Comparison of ENCODE assay signal across 8 cellular contexts in the genomic region with DNA sequence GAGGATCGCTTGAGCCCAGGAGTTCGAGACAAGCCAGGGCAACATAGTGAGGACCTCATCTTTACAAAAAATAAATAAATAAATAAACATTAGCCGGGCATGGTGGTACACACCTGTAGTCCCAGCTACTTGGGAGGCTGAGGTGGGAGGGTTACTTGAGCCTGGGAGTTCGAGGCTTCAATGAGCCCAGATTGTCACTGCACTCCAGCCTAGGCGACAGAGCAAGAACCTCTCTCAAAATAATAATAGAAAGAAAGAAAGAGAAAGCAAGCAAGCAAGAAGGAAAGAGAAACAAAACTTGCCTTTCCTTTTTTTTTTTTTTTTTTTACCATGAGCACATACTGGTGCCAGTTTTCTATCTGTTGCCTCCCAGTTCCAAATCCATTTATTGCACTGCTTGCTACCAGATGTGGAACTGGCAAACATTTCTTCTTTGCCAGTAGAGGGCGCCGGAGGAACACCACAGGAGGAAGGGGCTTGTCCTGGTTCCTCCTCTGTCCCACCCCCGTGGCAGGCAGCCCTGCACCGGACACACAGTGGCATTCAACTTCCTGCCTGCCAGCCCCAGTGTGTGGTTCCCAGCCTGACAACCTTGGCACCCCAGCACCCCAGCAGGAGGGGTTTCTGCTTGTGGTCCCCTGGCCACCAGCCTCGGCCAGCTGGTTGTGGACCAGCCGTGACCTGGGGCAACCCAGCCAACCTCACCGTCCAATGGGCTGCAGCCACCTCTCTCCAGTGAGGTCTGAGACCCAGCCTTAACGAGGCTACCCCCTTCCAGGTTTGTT. TPM values are rescaled to one million over a fixed set of nuclear protein-coding genes. Genes with fewer than 3 reads are reported as not detected.
A peak's percentile ranks its signal among the peaks of the same experiment; 100 is the strongest.
DNase-seq lines count a peak whose midpoint lies in the region; ATAC-seq, FAIRE-seq and TF ChIP-seq lines count a peak whose summit lies in the region.
"Not testable (repeated sequence)": the region's sequence is repeated elsewhere in the genome, so short reads cannot be mapped to it uniquely, and the experiment has no call there.

No MANE protein-coding gene starts in this region.

- not testable (repeated sequence) for H3K79me2 ChIP-seq in endothelial cell of umbilical vein (ENCODE audit: control insufficient read depth, insufficient read depth, low read length); mesendoderm (ENCODE audit: control insufficient read depth, insufficient read depth, low read length)

- not testable (repeated sequence) for H3K27ac Mint-ChIP-seq in activated T-helper 1 cell treated with anti-CD3 and anti-CD28 coated beads, Interleukin-12 subunit alpha, Interleukin-12 subunit beta, Interleukin-2, Interleukin-4 antibody, amounts not matched to agents 30 ng/mL and 10 ng/mL and 1 ng/mL, durations not matched to agents 14 hours and 24 hours and 36 hours

- TF ChIP-seq POLR2A in endothelial cell of umbilical vein (IDR thresholded peaks at IDR 0.05; ENCODE audit: low read depth, low read length): not testable (repeated sequence)

- intact Hi-C loops in activated T-helper 1 cell treated with anti-CD3 and anti-CD28 coated beads, Interleukin-12 subunit alpha, Interleukin-12 subunit beta, Interleukin-2, Interleukin-4 antibody, amounts not matched to agents 30 ng/mL and 10 ng/mL and 1 ng/mL, durations not matched to agents 14 hours and 24 hours and 36 hours (cut with micrococcal nuclease); endothelial cell of umbilical vein (cut with micrococcal nuclease): not testable (repeated sequence)

- H3K4me2 ChIP-seq in endothelial cell of umbilical vein (ENCODE audit: insufficient read depth, low read length); mesendoderm (ENCODE audit: low read length): not testable (repeated sequence)

- H4K20me1 ChIP-seq in endothelial cell of umbilical vein (replicated peaks; ENCODE audit: control insufficient read depth, extremely low read depth, insufficient read depth, low read length): not testable (repeated sequence)

- H3K4ac ChIP-seq in mesendoderm (ENCODE audit: low read depth, low read length): not testable (repeated sequence)

- H3K36me3 ChIP-seq in BE2C; endothelial cell of umbilical vein (ENCODE audit: control insufficient read depth in 2 of 2, extremely low read depth in 1 of 2, insufficient read depth in 2 of 2, low read length in 2 of 2); mesendoderm (ENCODE audit: control insufficient read depth, insufficient read depth, low read length): not testable (repeated sequence)

- not testable (repeated sequence) for H2BK5ac ChIP-seq in mesendoderm (ENCODE audit: low read length)

- H3K9me3 Mint-ChIP-seq in activated T-helper 1 cell treated with anti-CD3 and anti-CD28 coated beads, Interleukin-12 subunit alpha, Interleukin-12 subunit beta, Interleukin-2, Interleukin-4 antibody, amounts not matched to agents 30 ng/mL and 10 ng/mL and 1 ng/mL, durations not matched to agents 14 hours and 24 hours and 36 hours: not testable (repeated sequence)

- H3K27me3 ChIP-seq in BE2C; endothelial cell of umbilical vein (ENCODE audit: control insufficient read depth in 2 of 2, insufficient read depth in 2 of 2, low read length in 2 of 2); mesendoderm (ENCODE audit: insufficient read depth, low read length, poor library complexity): not testable (repeated sequence)

- ATAC-seq in GM21423 (IDR thresholded peaks at IDR 0.05; ENCODE audit: unreplicated experiment): peak; percentile 84

- peak overlapping the region; percentile 69 for H3K4me3 Mint-ChIP-seq in activated T-helper 1 cell treated with anti-CD3 and anti-CD28 coated beads, Interleukin-12 subunit alpha, Interleukin-12 subunit beta, Interleukin-2, Interleukin-4 antibody, amounts not matched to agents 30 ng/mL and 10 ng/mL and 1 ng/mL, durations not matched to agents 14 hours and 24 hours and 36 hours

- H3K56ac ChIP-seq in mesendoderm (ENCODE audit: low read length): not testable (repeated sequence)

- TF ChIP-seq CTCF in BE2C (IDR thresholded peaks at IDR 0.05; ENCODE audit: low read depth, low read length): peak; percentile 54
- peak in 1 of 2 donors; percentile 19 for TF ChIP-seq CTCF in endothelial cell of umbilical vein (IDR thresholded peaks at IDR 0.05; ENCODE audit: extremely low read depth in 1 of 2, insufficient read depth in 1 of 2, low read depth in 1 of 2, low read length in 2 of 2)

- H3K27me3 Mint-ChIP-seq in activated T-helper 1 cell treated with anti-CD3 and anti-CD28 coated beads, Interleukin-12 subunit alpha, Interleukin-12 subunit beta, Interleukin-2, Interleukin-4 antibody, amounts not matched to agents 30 ng/mL and 10 ng/mL and 1 ng/mL, durations not matched to agents 14 hours and 24 hours and 36 hours (ENCODE audit: insufficient read depth): not testable (repeated sequence)

- not testable (repeated sequence) for FAIRE-seq in endothelial cell of umbilical vein (lab: Jason Lieb, UNC)

- CTCF ChIA-PET in endothelial cell of umbilical vein (lab: Charles Lee): not testable (repeated sequence)

- H3K23ac ChIP-seq in mesendoderm (ENCODE audit: low read length): not testable (repeated sequence)

- DNase-seq in BE2C (peak; percentile 80), MV-4-11 (lab: John Stamatoyannopoulos, UW) (peak; percentile 84), T-helper 2 cell (peak; percentile 17 to 77 (median 45)), endothelial cell of umbilical vein (ENCODE audit: low read depth, low spot score) (peak; percentile 47), mesendoderm (peak; percentile 65)
- DNase-seq in activated T-helper 1 cell treated with anti-CD3 and anti-CD28 coated beads, Interleukin-12 subunit alpha, Interleukin-12 subunit beta, Interleukin-2, Interleukin-4 antibody, amounts not matched to agents 30 ng/mL and 10 ng/mL and 1 ng/mL, durations not matched to agents 14 hours and 24 hours and 36 hours (ENCODE audit: low spot score): not testable (repeated sequence)
- peak; percentile 84 for DNase-seq in stimulated activated CD4-positive, alpha-beta T cell treated with anti-CD3 and anti-CD28 coated beads, Interleukin-4, amount 100 ng/mL, for 24 hours

- H3K9me3 ChIP-seq in BE2C; endothelial cell of umbilical vein (replicated peaks; ENCODE audit: control insufficient read depth, insufficient read depth, low read length): not testable (repeated sequence)

- H4K8ac ChIP-seq in mesendoderm (ENCODE audit: low read depth, low read length): not testable (repeated sequence)

- POLR2A ChIA-PET in endothelial cell of umbilical vein (lab: Charles Lee): not testable (repeated sequence)

- H3K4me1 Mint-ChIP-seq in activated T-helper 1 cell treated with anti-CD3 and anti-CD28 coated beads, Interleukin-12 subunit alpha, Interleukin-12 subunit beta, Interleukin-2, Interleukin-4 antibody, amounts not matched to agents 30 ng/mL and 10 ng/mL and 1 ng/mL, durations not matched to agents 14 hours and 24 hours and 36 hours (ENCODE audit: low read depth): not testable (repeated sequence)

- not testable (repeated sequence) for H3K4me3 ChIP-seq in BE2C (ENCODE audit: low read depth, low read length); endothelial cell of umbilical vein (replicated peaks in 1 of 3; ENCODE audit: insufficient read depth in 1 of 3, low read depth in 1 of 3, low read length in 3 of 3); mesendoderm (ENCODE audit: low read length)

- not testable (repeated sequence) for H3K9me1 ChIP-seq in endothelial cell of umbilical vein (replicated peaks; ENCODE audit: control insufficient read depth, extremely low read depth, insufficient read depth, low read length)

- H3K36me3 Mint-ChIP-seq in activated T-helper 1 cell treated with anti-CD3 and anti-CD28 coated beads, Interleukin-12 subunit alpha, Interleukin-12 subunit beta, Interleukin-2, Interleukin-4 antibody, amounts not matched to agents 30 ng/mL and 10 ng/mL and 1 ng/mL, durations not matched to agents 14 hours and 24 hours and 36 hours (ENCODE audit: low read depth): not testable (repeated sequence)

- H3K9ac ChIP-seq in endothelial cell of umbilical vein (replicated peaks; ENCODE audit: extremely low read depth, insufficient read depth, low read length); mesendoderm (ENCODE audit: low read length): not testable (repeated sequence)

- not testable (repeated sequence) for H2BK120ac ChIP-seq in mesendoderm (ENCODE audit: low read depth, low read length)

- not testable (repeated sequence) for H3K4me1 ChIP-seq in BE2C; endothelial cell of umbilical vein (ENCODE audit: control insufficient read depth, extremely low read depth, insufficient read depth, low read length); mesendoderm (ENCODE audit: control insufficient read depth, low read depth, low read length)

- dilution Hi-C loops in endothelial cell of umbilical vein (cut with MboI; ENCODE audit: extremely low pct_ligation_motif_present, low sequenced_read_pairs): not testable (repeated sequence)

- not testable (repeated sequence) for H2AK5ac ChIP-seq in mesendoderm (ENCODE audit: low read length)

- H3K79me1 ChIP-seq in mesendoderm (ENCODE audit: low read length): not testable (repeated sequence)

- not testable (repeated sequence) for H3K27ac ChIP-seq in endothelial cell of umbilical vein (ENCODE audit: insufficient read depth, low read depth, low read length); mesendoderm (ENCODE audit: low read depth, low read length)

- not testable (repeated sequence) for BruUV-seq in endothelial cell of umbilical vein (replicated peaks; lab: Mats Ljungman, UMichigan)

- not testable (repeated sequence) for H2BK15ac ChIP-seq in mesendoderm (replicated peaks; ENCODE audit: low read depth)

- not testable (repeated sequence) for H3K18ac ChIP-seq in mesendoderm (ENCODE audit: low read length)

- no CpG with 5 or more reads among the region's 13 CpGs for WGBS in mesendoderm (ENCODE audit: extremely low coverage, insufficient coverage, low lambda C conversion rate)

- H2AFZ ChIP-seq in endothelial cell of umbilical vein (ENCODE audit: low read depth, low read length): not testable (repeated sequence)

- H4K5ac ChIP-seq in mesendoderm (ENCODE audit: low read length): not testable (repeated sequence)

RNA-seq across cellular contexts. Expression of a gene that starts 20.4 kb away (rescaled TPM):
- polyA plus RNA-seq in BE2C (2012; ENCODE audit: insufficient read depth, insufficient read length, low read depth): 384 TPM
- 319 and 337 TPM in 2 replicates for total RNA-seq in activated T-helper 1 cell treated with anti-CD3 and anti-CD28 coated beads, Interleukin-12 subunit alpha, Interleukin-12 subunit beta, Interleukin-2, Interleukin-4 antibody, amounts not matched to agents 30 ng/mL and 10 ng/mL and 1 ng/mL, durations not matched to agents 14 hours and 24 hours and 36 hours
- 198 and 208 TPM in 2 replicates for total RNA-seq in endothelial cell of umbilical vein
- 59.0 and 64.8 TPM in 2 replicates for polyA plus RNA-seq in endothelial cell of umbilical vein
- polyA plus RNA-seq in endothelial cell of umbilical vein (2011; cell fraction: cytosol; rRNA removed): 47.6 and 52.0 TPM in 2 replicates
- polyA plus RNA-seq in endothelial cell of umbilical vein (2011; cell fraction: nucleus; rRNA removed): 154 and 155 TPM in 2 replicates
- polyA plus RNA-seq in endothelial cell of umbilical vein (2012): 88.5 and 99.0 TPM in 2 replicates
- 46.0 and 53.9 TPM in 2 replicates for polyA minus RNA-seq in endothelial cell of umbilical vein
- polyA minus RNA-seq in endothelial cell of umbilical vein (2011; cell fraction: cytosol; rRNA and poly(A)+ RNA removed): 77.6 TPM
- polyA minus RNA-seq in endothelial cell of umbilical vein (2011; cell fraction: nucleus; rRNA and poly(A)+ RNA removed): 78.9 and 92.4 TPM in 2 replicates
- polyA plus RNA-seq in mesendoderm (2013, experiment 1 of 2): 201 TPM
- polyA plus RNA-seq in mesendoderm (2013, experiment 2 of 2): 196 TPM

RNA-seq across cellular contexts. Expression of a gene that starts 43.7 kb away (rescaled TPM):
- polyA plus RNA-seq in BE2C (2012; ENCODE audit: insufficient read depth, insufficient read length, low read depth): 830 TPM
- total RNA-seq in activated T-helper 1 cell treated with anti-CD3 and anti-CD28 coated beads, Interleukin-12 subunit alpha, Interleukin-12 subunit beta, Interleukin-2, Interleukin-4 antibody, amounts not matched to agents 30 ng/mL and 10 ng/mL and 1 ng/mL, durations not matched to agents 14 hours and 24 hours and 36 hours: 261 and 264 TPM in 2 replicates
- total RNA-seq in endothelial cell of umbilical vein: 186 and 190 TPM in 2 replicates
- 227 TPM in 2 replicates for polyA plus RNA-seq in endothelial cell of umbilical vein
- 191 and 212 TPM in 2 replicates for polyA plus RNA-seq in endothelial cell of umbilical vein (2011; cell fraction: cytosol; rRNA removed)
- polyA plus RNA-seq in endothelial cell of umbilical vein (2011; cell fraction: nucleus; rRNA removed): 307 and 314 TPM in 2 replicates
- polyA plus RNA-seq in endothelial cell of umbilical vein (2012): 214 and 254 TPM in 2 replicates
- 103 and 110 TPM in 2 replicates for polyA minus RNA-seq in endothelial cell of umbilical vein
- polyA minus RNA-seq in endothelial cell of umbilical vein (2011; cell fraction: cytosol; rRNA and poly(A)+ RNA removed): 82.6 TPM
- polyA minus RNA-seq in endothelial cell of umbilical vein (2011; cell fraction: nucleus; rRNA and poly(A)+ RNA removed): 33.7 and 39.9 TPM in 2 replicates
- polyA plus RNA-seq in mesendoderm (2013, experiment 1 of 2): 162 TPM
- polyA plus RNA-seq in mesendoderm (2013, experiment 2 of 2): 164 TPM

RNA-seq across cellular contexts. Expression of a gene that starts 50.8 kb away (rescaled TPM):
- not detected for polyA plus RNA-seq in BE2C (2012; ENCODE audit: insufficient read depth, insufficient read length, low read depth)
- total RNA-seq in activated T-helper 1 cell treated with anti-CD3 and anti-CD28 coated beads, Interleukin-12 subunit alpha, Interleukin-12 subunit beta, Interleukin-2, Interleukin-4 antibody, amounts not matched to agents 30 ng/mL and 10 ng/mL and 1 ng/mL, durations not matched to agents 14 hours and 24 hours and 36 hours: 2.4 and 5.3 TPM in 2 replicates
- 1.7 TPM in 1 of 2 replicates, not detected in the other for total RNA-seq in endothelial cell of umbilical vein
- 0.29 and 0.36 TPM in 2 replicates for polyA plus RNA-seq in endothelial cell of umbilical vein
- 0.07 and 0.08 TPM in 2 replicates for polyA plus RNA-seq in endothelial cell of umbilical vein (2011; cell fraction: cytosol; rRNA removed)
- polyA plus RNA-seq in endothelial cell of umbilical vein (2011; cell fraction: nucleus; rRNA removed): 2.1 and 2.6 TPM in 2 replicates
- 0.50 and 0.88 TPM in 2 replicates for polyA plus RNA-seq in endothelial cell of umbilical vein (2012)
- 0.63 TPM in 1 of 2 replicates, not detected in the other for polyA minus RNA-seq in endothelial cell of umbilical vein
- polyA minus RNA-seq in endothelial cell of umbilical vein (2011; cell fraction: cytosol; rRNA and poly(A)+ RNA removed): not detected
- 6.0 and 6.7 TPM in 2 replicates for polyA minus RNA-seq in endothelial cell of umbilical vein (2011; cell fraction: nucleus; rRNA and poly(A)+ RNA removed)
- polyA plus RNA-seq in mesendoderm (2013, experiment 1 of 2): 0.21 TPM
- polyA plus RNA-seq in mesendoderm (2013, experiment 2 of 2): 0.17 TPM
